Comparison of ENCODE assay signal across 8 cellular contexts in genomic region chr9:35096035-35096849, GRCh38. TPM values are rescaled to one million over a fixed set of nuclear protein-coding genes. Genes with fewer than 3 reads are reported as not detected.
DNase-seq lines count a peak whose midpoint lies in the region; ATAC-seq, FAIRE-seq and TF ChIP-seq lines count a peak whose summit lies in the region.

Gene PIGO (minus strand): TSS chr9:35096591. CDS start chr9:35095565, 1,026 bp downstream.

- H3K27ac ChIP-seq in pancreas (peak within 1 kb of the TSS; percentile 96 to 99 (median 97)), tibial nerve (peak within 1 kb of the TSS; percentile 90 to 100 (median 96))

- peak; percentile 56 to 79 for TF ChIP-seq EP300 in tibial nerve (IDR thresholded peaks at IDR 0.05)

- H3K27me3 Mint-ChIP-seq in activated naive CD8-positive, alpha-beta T cell = no peaks in the 10 kb centered on the region

- peaks cover 2% of the 10 kb centered on the region for H3K36me3 Mint-ChIP-seq in activated naive CD8-positive, alpha-beta T cell

- TF ChIP-seq CTCF in GM10266 (IDR thresholded peaks at IDR 0.05; ENCODE audit: control insufficient read depth, insufficient read depth, low read depth, missing control alignments) = peak; percentile 95
- TF ChIP-seq CTCF in HFF-Myc (IDR thresholded peaks at IDR 0.05; ENCODE audit: low read depth, low read length, missing control alignments) = peak; percentile 72
- TF ChIP-seq CTCF in pancreas (IDR thresholded peaks at IDR 0.05) = peak; percentile 46 to 73 (median 62)
- TF ChIP-seq CTCF in tibial nerve (IDR thresholded peaks at IDR 0.05) = peak; percentile 57 to 96 (median 81)

- TF ChIP-seq POLR2A in tibial nerve (IDR thresholded peaks at IDR 0.05) = peak; percentile 8 to 13

- H3K4me3 ChIP-seq in HFF-Myc (replicated peaks; ENCODE audit: low read depth, low read length) (peak within 1 kb of the TSS; percentile 93), pancreas (peak within 1 kb of the TSS; percentile 62 to 92 (median 70)), tibial nerve (peak within 1 kb of the TSS; percentile 86 to 100 (median 98))

- 0 to 1% methylated on average over 52 to 53 of the region's 53 CpGs for WGBS in pancreas, 2 donors
- 1% methylated on average over 38 to 51 of the region's 53 CpGs for WGBS in tibial nerve, 2 donors

- intact Hi-C loops in head of caudate nucleus (cut with DNase I) (loop anchor here (2.0 to 10.0 kb wide), 2 partner anchors 23 to 201 kb away; partner anchors contain the start of gene VCP), pancreas (cut with DNase I) (no loop called here)

- ATAC-seq in pancreas = peak; percentile 96 to 99 (median 97)

- FAIRE-seq in pancreas (lab: Jason Lieb, UNC) = no peak

- no peaks in the 10 kb centered on the region for H3K9me3 Mint-ChIP-seq in activated naive CD8-positive, alpha-beta T cell (ENCODE audit: low read depth)

- H3K36me3 ChIP-seq in pancreas (peaks cover 0 to 14% (median 0%) of the 10 kb centered on the region in 3 donors), tibial nerve (peaks cover 0 to 54% (median 6%) of the 10 kb centered on the region in 3 donors)

- H3K4me1 ChIP-seq in pancreas (peaks cover 0 to 5% (median 3%) of the 10 kb centered on the region in 3 donors), tibial nerve (peaks cover 0 to 21% (median 7%) of the 10 kb centered on the region in 4 donors)

- H3K9me3 ChIP-seq in pancreas = no peaks in the 10 kb centered on the region
- H3K9me3 ChIP-seq in tibial nerve = no peaks in the 10 kb centered on the region

- peak within 1 kb of the TSS; percentile 90 for H3K4me3 Mint-ChIP-seq in activated naive CD8-positive, alpha-beta T cell

- peak within 1 kb of the TSS; percentile 86 for H3K27ac Mint-ChIP-seq in activated naive CD8-positive, alpha-beta T cell

- H3K4me1 Mint-ChIP-seq in activated naive CD8-positive, alpha-beta T cell (ENCODE audit: low read depth) = peaks cover 31% of the 10 kb centered on the region

- DNase-seq in GM10266 (ENCODE audit: extremely low spot score) (peak; percentile 86), HFF-Myc (ENCODE audit: extremely low read depth, low read depth) (no peak), NAMALWA (ENCODE audit: low spot score) (peak; percentile 91), SKM-1 treated with dmso at 0.1 percent for 144 hours (lab: John Stamatoyannopoulos, UW; ENCODE audit: unreplicated experiment) (peak; percentile 69), head of caudate nucleus (peak; percentile 74 to 96 (median 90)), pancreas (peak; percentile 88 to 97 (median 91)), tibial nerve (ENCODE audit: low spot score in 2 of 2) (peak; percentile 73 to 75)

- H3K27me3 ChIP-seq in pancreas (no peaks in the 10 kb centered on the region), tibial nerve (no peaks in the 10 kb centered on the region)

RNA-seq across cellular contexts. Expression of gene PIGO, which starts in this region (rescaled TPM):
- total RNA-seq in pancreas (10 to 100 TPM; 14.2 to 19.8 (median 16.4) TPM), tibial nerve (10 to 100 TPM; 16.1 to 23.2 (median 18.7) TPM)
- 10 to 100 TPM; 20.0 to 26.1 TPM for polyA plus RNA-seq in pancreas
